1 cellular context compared by ENCODE assay signal in the genomic region with DNA sequence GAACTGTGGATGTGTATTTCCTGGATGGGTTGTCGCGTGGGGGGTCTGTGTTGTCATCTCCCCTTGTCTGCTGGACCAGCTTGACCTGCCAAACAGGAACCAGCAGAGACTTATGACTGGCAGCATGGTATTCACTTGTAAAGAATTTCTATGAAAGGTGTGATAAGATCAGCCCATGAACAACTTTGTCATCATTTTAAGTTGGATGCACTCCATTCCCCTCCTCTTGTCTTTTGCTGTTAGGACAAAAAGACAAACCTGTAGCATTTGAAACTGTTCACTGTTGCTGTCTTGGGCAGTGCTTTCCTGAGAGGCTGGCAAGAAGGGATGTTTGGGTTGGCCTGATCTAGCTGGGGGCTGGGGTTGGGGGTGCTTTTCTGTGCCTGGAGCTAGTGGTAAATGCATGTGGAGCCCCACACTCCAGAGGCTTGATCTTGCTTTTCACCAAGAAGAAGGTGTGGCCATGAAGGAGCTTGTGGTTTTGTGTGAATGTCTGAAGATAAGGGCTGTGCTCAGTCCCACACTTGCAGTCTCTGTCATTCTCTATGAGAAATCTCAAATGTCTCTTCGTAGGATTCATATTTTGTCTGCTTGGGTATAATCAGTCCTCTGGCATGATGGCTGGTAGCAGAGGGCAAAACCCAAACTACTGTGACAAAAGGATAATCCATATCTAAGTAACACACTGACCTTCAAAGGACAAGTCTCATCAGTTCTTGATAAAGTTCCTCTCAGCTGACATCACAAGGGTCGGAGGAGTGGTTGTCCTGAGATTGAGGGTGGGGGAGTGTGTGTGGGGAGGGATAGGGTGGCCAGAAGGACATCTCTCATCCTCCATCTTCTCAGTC.
TF ChIP-seq lines count a peak whose summit lies in the region.

No MANE protein-coding gene starts in this region.

TF ChIP-seq in K562, 482 proteins besides CTCF, POLR2A, EP300 and RAD21 (continued from another document and continues in another):
- TF ChIP-seq, protein P1, sequence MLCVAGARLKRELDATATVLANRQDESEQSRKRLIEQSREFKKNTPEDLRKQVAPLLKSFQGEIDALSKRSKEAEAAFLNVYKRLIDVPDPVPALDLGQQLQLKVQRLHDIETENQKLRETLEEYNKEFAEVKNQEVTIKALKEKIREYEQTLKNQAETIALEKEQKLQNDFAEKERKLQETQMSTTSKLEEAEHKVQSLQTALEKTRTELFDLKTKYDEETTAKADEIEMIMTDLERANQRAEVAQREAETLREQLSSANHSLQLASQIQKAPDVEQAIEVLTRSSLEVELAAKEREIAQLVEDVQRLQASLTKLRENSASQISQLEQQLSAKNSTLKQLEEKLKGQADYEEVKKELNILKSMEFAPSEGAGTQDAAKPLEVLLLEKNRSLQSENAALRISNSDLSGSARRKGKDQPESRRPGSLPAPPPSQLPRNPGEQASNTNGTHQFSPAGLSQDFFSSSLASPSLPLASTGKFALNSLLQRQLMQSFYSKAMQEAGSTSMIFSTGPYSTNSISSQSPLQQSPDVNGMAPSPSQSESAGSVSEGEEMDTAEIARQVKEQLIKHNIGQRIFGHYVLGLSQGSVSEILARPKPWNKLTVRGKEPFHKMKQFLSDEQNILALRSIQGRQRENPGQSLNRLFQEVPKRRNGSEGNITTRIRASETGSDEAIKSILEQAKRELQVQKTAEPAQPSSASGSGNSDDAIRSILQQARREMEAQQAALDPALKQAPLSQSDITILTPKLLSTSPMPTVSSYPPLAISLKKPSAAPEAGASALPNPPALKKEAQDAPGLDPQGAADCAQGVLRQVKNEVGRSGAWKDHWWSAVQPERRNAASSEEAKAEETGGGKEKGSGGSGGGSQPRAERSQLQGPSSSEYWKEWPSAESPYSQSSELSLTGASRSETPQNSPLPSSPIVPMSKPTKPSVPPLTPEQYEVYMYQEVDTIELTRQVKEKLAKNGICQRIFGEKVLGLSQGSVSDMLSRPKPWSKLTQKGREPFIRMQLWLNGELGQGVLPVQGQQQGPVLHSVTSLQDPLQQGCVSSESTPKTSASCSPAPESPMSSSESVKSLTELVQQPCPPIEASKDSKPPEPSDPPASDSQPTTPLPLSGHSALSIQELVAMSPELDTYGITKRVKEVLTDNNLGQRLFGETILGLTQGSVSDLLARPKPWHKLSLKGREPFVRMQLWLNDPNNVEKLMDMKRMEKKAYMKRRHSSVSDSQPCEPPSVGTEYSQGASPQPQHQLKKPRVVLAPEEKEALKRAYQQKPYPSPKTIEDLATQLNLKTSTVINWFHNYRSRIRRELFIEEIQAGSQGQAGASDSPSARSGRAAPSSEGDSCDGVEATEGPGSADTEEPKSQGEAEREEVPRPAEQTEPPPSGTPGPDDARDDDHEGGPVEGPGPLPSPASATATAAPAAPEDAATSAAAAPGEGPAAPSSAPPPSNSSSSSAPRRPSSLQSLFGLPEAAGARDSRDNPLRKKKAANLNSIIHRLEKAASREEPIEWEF (CRISPR knock-in tag; IDR thresholded peaks at IDR 0.05), result no peak
- TF ChIP-seq TAF15 (IDR thresholded peaks at IDR 0.05; ENCODE audit: low read depth, low read length) (no peak), HDAC1 (IDR thresholded peaks at IDR 0.05) (peak; percentile 36 to 96; a peak in 2 of 4 replicates), MBD1 (CRISPR knock-in tag; IDR thresholded peaks at IDR 0.05) (no peak), NBN (IDR thresholded peaks at IDR 0.05; ENCODE audit: low read depth) (no peak), CEBPG (CRISPR knock-in tag; IDR thresholded peaks at IDR 0.05) (no peak), CEBPG (tag; conservative IDR thresholded peaks at IDR 0.05 in 1 of 2, IDR thresholded peaks at IDR 0.05 in 1 of 2) (no peak), ZNF263 (CRISPR knock-in tag; IDR thresholded peaks at IDR 0.05; ENCODE audit: borderline replicate concordance) (no peak), NFATC3 (IDR thresholded peaks at IDR 0.05) (no peak), ZNF695 (CRISPR knock-in tag; IDR thresholded peaks at IDR 0.05) (no peak), NCOA1 (IDR thresholded peaks at IDR 0.05; ENCODE audit: low read depth) (0 out of 2 replicates have a peak, but pooled peaks have one; percentile 9), CGGBP1 (CRISPR knock-in tag; IDR thresholded peaks at IDR 0.05) (no peak), GABPA (tag; conservative IDR thresholded peaks at IDR 0.05; ENCODE audit: low read depth) (no peak), ARHGAP35 (IDR thresholded peaks at IDR 0.05; ENCODE audit: partially characterized antibody) (no peak), ZNF589 (CRISPR knock-in tag; IDR thresholded peaks at IDR 0.05; ENCODE audit: low read depth) (no peak), MCM5 (IDR thresholded peaks at IDR 0.05; ENCODE audit: low read depth) (no peak), THRA (IDR thresholded peaks at IDR 0.05) (no peak), NR2C2 (CRISPR knock-in tag; IDR thresholded peaks at IDR 0.05) (no peak), NR2C2 (tag; IDR thresholded peaks at IDR 0.05) (no peak), SETDB1 (IDR thresholded peaks at IDR 0.05; ENCODE audit: low read length) (no peak), TAL1 (IDR thresholded peaks at IDR 0.05) (peak; percentile 65), NFE2 (IDR thresholded peaks at IDR 0.05; ENCODE audit: low read depth) (no peak), SAFB2 (IDR thresholded peaks at IDR 0.05; ENCODE audit: borderline replicate concordance, low read depth, low read length, severe bottlenecking) (no peak), ETS2 (tag; IDR thresholded peaks at IDR 0.05; ENCODE audit: borderline replicate concordance, poor library complexity, severe bottlenecking) (no peak), SPI1 (IDR thresholded peaks at IDR 0.05; ENCODE audit: borderline replicate concordance, low read depth, low read length) (no peak), PPARD (CRISPR knock-in tag; IDR thresholded peaks at IDR 0.05) (no peak), NCOA2 (IDR thresholded peaks at IDR 0.05; ENCODE audit: partially characterized antibody in 2 of 2) (peak in 1 of 2 experiments; percentile 19), BHLHE40 (IDR thresholded peaks at IDR 0.05; ENCODE audit: low read length) (no peak), TBP (optimal IDR thresholded peaks at IDR 0.05; ENCODE audit: low read depth, low read length) (no peak), RUNX1 (IDR thresholded peaks at IDR 0.05; ENCODE audit: low read depth) (peak; percentile 85; the same call in 1 of the 2 replicates), POLR3A (IDR thresholded peaks at IDR 0.05; ENCODE audit: borderline replicate concordance, extremely low read depth, insufficient read depth, insufficient read length) (no peak), SNRNP70 (optimal IDR thresholded peaks at IDR 0.05; ENCODE audit: low read depth, low read length) (no peak), EZH2 (IDR thresholded peaks at IDR 0.05; ENCODE audit: borderline replicate concordance, low read depth, low read length) (no peak), BRD4 (IDR thresholded peaks at IDR 0.05) (no peak), MYC (IDR thresholded peaks at IDR 0.05; ENCODE audit: low read depth, low read length) (no peak), MYC (CRISPR knock-in tag; IDR thresholded peaks at IDR 0.05; ENCODE audit: borderline replicate concordance, low read depth) (no peak), ILK (tag; IDR thresholded peaks at IDR 0.05; ENCODE audit: borderline replicate concordance, low read depth) (no peak), PKNOX1 (IDR thresholded peaks at IDR 0.05) (peak; percentile 73), GATAD2A (IDR thresholded peaks at IDR 0.05) (no peak), HDAC3 (IDR thresholded peaks at IDR 0.05; ENCODE audit: borderline replicate concordance, partially characterized antibody) (peak; percentile 76), HSF4 (CRISPR knock-in tag; IDR thresholded peaks at IDR 0.05; ENCODE audit: borderline replicate concordance) (no peak), BDP1 (IDR thresholded peaks at IDR 0.05; ENCODE audit: insufficient read depth, insufficient read length) (no peak), IRF2 (CRISPR knock-in tag; IDR thresholded peaks at IDR 0.05) (no peak), SMARCA4 (IDR thresholded peaks at IDR 0.05) (peak; percentile 78; the same call in 1 of the 2 replicates), ZNF785 (CRISPR knock-in tag; IDR thresholded peaks at IDR 0.05) (no peak), ZFPM2 (CRISPR knock-in tag; IDR thresholded peaks at IDR 0.05) (no peak)
- TF ChIP-seq, protein P2, sequence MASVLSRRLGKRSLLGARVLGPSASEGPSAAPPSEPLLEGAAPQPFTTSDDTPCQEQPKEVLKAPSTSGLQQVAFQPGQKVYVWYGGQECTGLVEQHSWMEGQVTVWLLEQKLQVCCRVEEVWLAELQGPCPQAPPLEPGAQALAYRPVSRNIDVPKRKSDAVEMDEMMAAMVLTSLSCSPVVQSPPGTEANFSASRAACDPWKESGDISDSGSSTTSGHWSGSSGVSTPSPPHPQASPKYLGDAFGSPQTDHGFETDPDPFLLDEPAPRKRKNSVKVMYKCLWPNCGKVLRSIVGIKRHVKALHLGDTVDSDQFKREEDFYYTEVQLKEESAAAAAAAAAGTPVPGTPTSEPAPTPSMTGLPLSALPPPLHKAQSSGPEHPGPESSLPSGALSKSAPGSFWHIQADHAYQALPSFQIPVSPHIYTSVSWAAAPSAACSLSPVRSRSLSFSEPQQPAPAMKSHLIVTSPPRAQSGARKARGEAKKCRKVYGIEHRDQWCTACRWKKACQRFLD (CRISPR knock-in tag; IDR thresholded peaks at IDR 0.05), result no peak
- TF ChIP-seq, protein P3, sequence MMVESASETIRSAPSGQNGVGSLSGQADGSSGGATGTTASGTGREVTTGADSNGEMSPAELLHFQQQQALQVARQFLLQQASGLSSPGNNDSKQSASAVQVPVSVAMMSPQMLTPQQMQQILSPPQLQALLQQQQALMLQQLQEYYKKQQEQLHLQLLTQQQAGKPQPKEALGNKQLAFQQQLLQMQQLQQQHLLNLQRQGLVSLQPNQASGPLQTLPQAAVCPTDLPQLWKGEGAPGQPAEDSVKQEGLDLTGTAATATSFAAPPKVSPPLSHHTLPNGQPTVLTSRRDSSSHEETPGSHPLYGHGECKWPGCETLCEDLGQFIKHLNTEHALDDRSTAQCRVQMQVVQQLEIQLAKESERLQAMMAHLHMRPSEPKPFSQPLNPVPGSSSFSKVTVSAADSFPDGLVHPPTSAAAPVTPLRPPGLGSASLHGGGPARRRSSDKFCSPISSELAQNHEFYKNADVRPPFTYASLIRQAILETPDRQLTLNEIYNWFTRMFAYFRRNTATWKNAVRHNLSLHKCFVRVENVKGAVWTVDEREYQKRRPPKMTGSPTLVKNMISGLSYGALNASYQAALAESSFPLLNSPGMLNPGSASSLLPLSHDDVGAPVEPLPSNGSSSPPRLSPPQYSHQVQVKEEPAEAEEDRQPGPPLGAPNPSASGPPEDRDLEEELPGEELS (CRISPR knock-in tag; IDR thresholded peaks at IDR 0.05; ENCODE audit: borderline replicate concordance), result no peak
- TF ChIP-seq, protein P4, sequence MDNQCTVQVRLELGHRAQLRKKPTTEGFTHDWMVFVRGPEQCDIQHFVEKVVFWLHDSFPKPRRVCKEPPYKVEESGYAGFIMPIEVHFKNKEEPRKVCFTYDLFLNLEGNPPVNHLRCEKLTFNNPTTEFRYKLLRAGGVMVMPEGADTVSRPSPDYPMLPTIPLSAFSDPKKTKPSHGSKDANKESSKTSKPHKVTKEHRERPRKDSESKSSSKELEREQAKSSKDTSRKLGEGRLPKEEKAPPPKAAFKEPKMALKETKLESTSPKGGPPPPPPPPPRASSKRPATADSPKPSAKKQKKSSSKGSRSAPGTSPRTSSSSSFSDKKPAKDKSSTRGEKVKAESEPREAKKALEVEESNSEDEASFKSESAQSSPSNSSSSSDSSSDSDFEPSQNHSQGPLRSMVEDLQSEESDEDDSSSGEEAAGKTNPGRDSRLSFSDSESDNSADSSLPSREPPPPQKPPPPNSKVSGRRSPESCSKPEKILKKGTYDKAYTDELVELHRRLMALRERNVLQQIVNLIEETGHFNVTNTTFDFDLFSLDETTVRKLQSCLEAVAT (IDR thresholded peaks at IDR 0.05), result peak in 1 of 2 experiments; percentile 93; a peak in 2 of 4 replicates
